In genomic region chr7:39084344-39084743, GRCh38 we compare ENCODE assay signal across 1 cellular context.
TF ChIP-seq lines count a peak whose summit lies in the region.

No MANE protein-coding gene starts in this region.

TF ChIP-seq in WTC11, 78 proteins besides CTCF, POLR2A, EP300 and RAD21 (continued from another document):
- TF ChIP-seq, protein P1, sequence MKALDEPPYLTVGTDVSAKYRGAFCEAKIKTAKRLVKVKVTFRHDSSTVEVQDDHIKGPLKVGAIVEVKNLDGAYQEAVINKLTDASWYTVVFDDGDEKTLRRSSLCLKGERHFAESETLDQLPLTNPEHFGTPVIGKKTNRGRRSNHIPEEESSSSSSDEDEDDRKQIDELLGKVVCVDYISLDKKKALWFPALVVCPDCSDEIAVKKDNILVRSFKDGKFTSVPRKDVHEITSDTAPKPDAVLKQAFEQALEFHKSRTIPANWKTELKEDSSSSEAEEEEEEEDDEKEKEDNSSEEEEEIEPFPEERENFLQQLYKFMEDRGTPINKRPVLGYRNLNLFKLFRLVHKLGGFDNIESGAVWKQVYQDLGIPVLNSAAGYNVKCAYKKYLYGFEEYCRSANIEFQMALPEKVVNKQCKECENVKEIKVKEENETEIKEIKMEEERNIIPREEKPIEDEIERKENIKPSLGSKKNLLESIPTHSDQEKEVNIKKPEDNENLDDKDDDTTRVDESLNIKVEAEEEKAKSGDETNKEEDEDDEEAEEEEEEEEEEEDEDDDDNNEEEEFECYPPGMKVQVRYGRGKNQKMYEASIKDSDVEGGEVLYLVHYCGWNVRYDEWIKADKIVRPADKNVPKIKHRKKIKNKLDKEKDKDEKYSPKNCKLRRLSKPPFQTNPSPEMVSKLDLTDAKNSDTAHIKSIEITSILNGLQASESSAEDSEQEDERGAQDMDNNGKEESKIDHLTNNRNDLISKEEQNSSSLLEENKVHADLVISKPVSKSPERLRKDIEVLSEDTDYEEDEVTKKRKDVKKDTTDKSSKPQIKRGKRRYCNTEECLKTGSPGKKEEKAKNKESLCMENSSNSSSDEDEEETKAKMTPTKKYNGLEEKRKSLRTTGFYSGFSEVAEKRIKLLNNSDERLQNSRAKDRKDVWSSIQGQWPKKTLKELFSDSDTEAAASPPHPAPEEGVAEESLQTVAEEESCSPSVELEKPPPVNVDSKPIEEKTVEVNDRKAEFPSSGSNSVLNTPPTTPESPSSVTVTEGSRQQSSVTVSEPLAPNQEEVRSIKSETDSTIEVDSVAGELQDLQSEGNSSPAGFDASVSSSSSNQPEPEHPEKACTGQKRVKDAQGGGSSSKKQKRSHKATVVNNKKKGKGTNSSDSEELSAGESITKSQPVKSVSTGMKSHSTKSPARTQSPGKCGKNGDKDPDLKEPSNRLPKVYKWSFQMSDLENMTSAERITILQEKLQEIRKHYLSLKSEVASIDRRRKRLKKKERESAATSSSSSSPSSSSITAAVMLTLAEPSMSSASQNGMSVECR (CRISPR knock-in tag; IDR thresholded peaks at IDR 0.05; ENCODE audit: borderline replicate concordance) = no peak
- no peak for TF ChIP-seq ATF1 (CRISPR knock-in tag; IDR thresholded peaks at IDR 0.05)
- no peak for TF ChIP-seq PRRX2 (CRISPR knock-in tag; IDR thresholded peaks at IDR 0.05)
- no peak for TF ChIP-seq NR3C1 (CRISPR knock-in tag; conservative IDR thresholded peaks at IDR 0.05; ENCODE audit: low read depth)
- no peak for TF ChIP-seq ZBTB21 (CRISPR knock-in tag; IDR thresholded peaks at IDR 0.05; ENCODE audit: borderline replicate concordance)
- no peak for TF ChIP-seq ZNF512 (CRISPR knock-in tag; IDR thresholded peaks at IDR 0.05; ENCODE audit: borderline replicate concordance)
- TF ChIP-seq, protein P2, sequence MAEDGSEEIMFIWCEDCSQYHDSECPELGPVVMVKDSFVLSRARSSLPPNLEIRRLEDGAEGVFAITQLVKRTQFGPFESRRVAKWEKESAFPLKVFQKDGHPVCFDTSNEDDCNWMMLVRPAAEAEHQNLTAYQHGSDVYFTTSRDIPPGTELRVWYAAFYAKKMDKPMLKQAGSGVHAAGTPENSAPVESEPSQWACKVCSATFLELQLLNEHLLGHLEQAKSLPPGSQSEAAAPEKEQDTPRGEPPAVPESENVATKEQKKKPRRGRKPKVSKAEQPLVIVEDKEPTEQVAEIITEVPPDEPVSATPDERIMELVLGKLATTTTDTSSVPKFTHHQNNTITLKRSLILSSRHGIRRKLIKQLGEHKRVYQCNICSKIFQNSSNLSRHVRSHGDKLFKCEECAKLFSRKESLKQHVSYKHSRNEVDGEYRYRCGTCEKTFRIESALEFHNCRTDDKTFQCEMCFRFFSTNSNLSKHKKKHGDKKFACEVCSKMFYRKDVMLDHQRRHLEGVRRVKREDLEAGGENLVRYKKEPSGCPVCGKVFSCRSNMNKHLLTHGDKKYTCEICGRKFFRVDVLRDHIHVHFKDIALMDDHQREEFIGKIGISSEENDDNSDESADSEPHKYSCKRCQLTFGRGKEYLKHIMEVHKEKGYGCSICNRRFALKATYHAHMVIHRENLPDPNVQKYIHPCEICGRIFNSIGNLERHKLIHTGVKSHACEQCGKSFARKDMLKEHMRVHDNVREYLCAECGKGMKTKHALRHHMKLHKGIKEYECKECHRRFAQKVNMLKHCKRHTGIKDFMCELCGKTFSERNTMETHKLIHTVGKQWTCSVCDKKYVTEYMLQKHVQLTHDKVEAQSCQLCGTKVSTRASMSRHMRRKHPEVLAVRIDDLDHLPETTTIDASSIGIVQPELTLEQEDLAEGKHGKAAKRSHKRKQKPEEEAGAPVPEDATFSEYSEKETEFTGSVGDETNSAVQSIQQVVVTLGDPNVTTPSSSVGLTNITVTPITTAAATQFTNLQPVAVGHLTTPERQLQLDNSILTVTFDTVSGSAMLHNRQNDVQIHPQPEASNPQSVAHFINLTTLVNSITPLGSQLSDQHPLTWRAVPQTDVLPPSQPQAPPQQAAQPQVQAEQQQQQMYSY (CRISPR knock-in tag; IDR thresholded peaks at IDR 0.05) = no peak
- TF ChIP-seq NFATC4 (CRISPR knock-in tag; IDR thresholded peaks at IDR 0.05) = no peak
- no peak for TF ChIP-seq NR1H2 (CRISPR knock-in tag; IDR thresholded peaks at IDR 0.05)
- TF ChIP-seq GRHL2 (CRISPR knock-in tag; IDR thresholded peaks at IDR 0.05; ENCODE audit: insufficient replicate concordance, severe bottlenecking) = no peak
- TF ChIP-seq ESRRA (CRISPR knock-in tag; IDR thresholded peaks at IDR 0.05; ENCODE audit: borderline replicate concordance) = no peak
- no peak for TF ChIP-seq ATF3 (CRISPR knock-in tag; conservative IDR thresholded peaks at IDR 0.05)
- no peak for TF ChIP-seq SMAD4 (CRISPR knock-in tag; IDR thresholded peaks at IDR 0.05)
- TF ChIP-seq CREM (CRISPR knock-in tag; IDR thresholded peaks at IDR 0.05) = no peak
- TF ChIP-seq, protein P3, sequence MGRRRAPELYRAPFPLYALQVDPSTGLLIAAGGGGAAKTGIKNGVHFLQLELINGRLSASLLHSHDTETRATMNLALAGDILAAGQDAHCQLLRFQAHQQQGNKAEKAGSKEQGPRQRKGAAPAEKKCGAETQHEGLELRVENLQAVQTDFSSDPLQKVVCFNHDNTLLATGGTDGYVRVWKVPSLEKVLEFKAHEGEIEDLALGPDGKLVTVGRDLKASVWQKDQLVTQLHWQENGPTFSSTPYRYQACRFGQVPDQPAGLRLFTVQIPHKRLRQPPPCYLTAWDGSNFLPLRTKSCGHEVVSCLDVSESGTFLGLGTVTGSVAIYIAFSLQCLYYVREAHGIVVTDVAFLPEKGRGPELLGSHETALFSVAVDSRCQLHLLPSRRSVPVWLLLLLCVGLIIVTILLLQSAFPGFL (CRISPR knock-in tag; IDR thresholded peaks at IDR 0.05; ENCODE audit: borderline replicate concordance) = no peak
- TF ChIP-seq ZNF263 (CRISPR knock-in tag; IDR thresholded peaks at IDR 0.05; ENCODE audit: low read depth) = no peak
